In the genomic region with DNA sequence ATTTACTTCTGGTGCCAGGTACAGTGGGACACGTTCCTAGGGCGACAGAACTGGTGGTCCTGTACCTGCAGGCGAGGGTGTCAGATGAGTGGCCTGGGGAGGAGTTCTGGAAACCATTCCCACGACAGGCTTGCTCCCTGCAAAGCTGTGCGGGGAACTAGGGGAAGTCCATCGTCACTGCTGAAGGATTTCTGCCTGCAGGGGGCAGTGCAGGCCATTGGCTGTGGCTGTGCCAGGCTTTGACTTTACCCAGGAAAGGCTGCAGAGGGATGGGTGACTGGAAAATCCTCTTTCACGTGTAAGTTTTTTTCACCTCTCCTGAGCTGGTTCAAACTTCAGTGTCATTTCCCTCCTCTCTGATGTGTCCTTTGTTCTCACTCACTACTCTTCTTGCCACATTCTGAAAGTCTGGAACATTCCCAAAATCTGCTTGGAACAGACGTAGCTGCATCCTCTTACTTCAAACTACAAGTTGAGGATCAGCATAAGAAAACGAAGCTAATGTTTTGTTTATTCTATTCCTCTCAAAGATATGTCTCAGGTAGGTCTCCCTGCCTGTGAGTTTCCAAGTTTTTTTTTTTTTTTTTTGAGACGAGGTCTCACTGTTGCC, we compare ENCODE assay signal across 8 cellular contexts.
A peak's percentile ranks its signal among the peaks of the same experiment; 100 is the strongest.
DNase-seq lines count a peak whose midpoint lies in the region; ATAC-seq and TF ChIP-seq lines count a peak whose summit lies in the region.

No MANE protein-coding gene starts in this region.

- peaks cover 6% of the 10 kb centered on the region for H3K4me1 Mint-ChIP-seq in activated naive CD8-positive, alpha-beta T cell treated with anti-CD3 and anti-CD28 coated beads, Interleukin-2, amount 50 U/mL, for 24 hours

- H3K9me3 ChIP-seq in heart right ventricle: no peaks in the 10 kb centered on the region

- H3K4me1 ChIP-seq in heart right ventricle: peaks cover 0 to 46% (median 6%) of the 10 kb centered on the region in 9 donors

- no peak for ATAC-seq in activated naive CD8-positive, alpha-beta T cell treated with anti-CD3 and anti-CD28 coated beads, Interleukin-2, amount 50 U/mL, for 24 hours
- peak; percentile 57 to 92 (median 69) for ATAC-seq in heart right ventricle

- peak; percentile 84 for TF ChIP-seq CTCF in GM20000 (IDR thresholded peaks at IDR 0.05; ENCODE audit: extremely low read depth, missing control alignments)
- peak; percentile 71 to 91 (median 86) for TF ChIP-seq CTCF in heart right ventricle (IDR thresholded peaks at IDR 0.05)

- H3K27me3 Mint-ChIP-seq in activated naive CD8-positive, alpha-beta T cell treated with anti-CD3 and anti-CD28 coated beads, Interleukin-2, amount 50 U/mL, for 24 hours: peaks cover 14% of the 10 kb centered on the region

- H3K27ac ChIP-seq in heart right ventricle: peak overlapping the region in 1 of 10 donors; percentile 24

- intact Hi-C loops in heart right ventricle (cut with DNase I): loop anchor here in 8 of 10 donors (1.0 to 10.0 kb wide), 5 partner anchors 219 to 279 kb away; no protein-coding TSS in a partner anchor

- 29 to 30% methylated on average over 10 of the region's 10 CpGs for WGBS in heart right ventricle, 2 donors

- peak; percentile 49 for DNase-seq in DMS114 treated with DMSO at 0.1 percent for 48 hours (lab: John Stamatoyannopoulos, UW; ENCODE audit: unreplicated experiment)
- peak; percentile 60 for DNase-seq in GM20000 (ENCODE audit: low spot score)
- DNase-seq in HUDEP-2 (lab: John Stamatoyannopoulos, UW; ENCODE audit: unreplicated experiment in 76 of 76): peak in 49 of 76 experiments; percentile 3 to 66 (median 27)
- peak; percentile 52 for DNase-seq in RPMI7951 (ENCODE audit: low read depth)
- DNase-seq in activated naive CD8-positive, alpha-beta T cell treated with anti-CD3 and anti-CD28 coated beads, Interleukin-2, amount 50 U/mL, for 24 hours: peak; percentile 72
- DNase-seq in heart right ventricle: peak; percentile 74 to 81
- peak; percentile 80 for DNase-seq in retina
- no peak for DNase-seq in DMS79 (lab: John Stamatoyannopoulos, UW)

- H3K4me3 Mint-ChIP-seq in activated naive CD8-positive, alpha-beta T cell treated with anti-CD3 and anti-CD28 coated beads, Interleukin-2, amount 50 U/mL, for 24 hours: no peak overlapping the region

- no peaks in the 10 kb centered on the region for H3K36me3 ChIP-seq in heart right ventricle

- no peaks in the 10 kb centered on the region for H3K9me3 Mint-ChIP-seq in activated naive CD8-positive, alpha-beta T cell treated with anti-CD3 and anti-CD28 coated beads, Interleukin-2, amount 50 U/mL, for 24 hours

- peaks cover 0 to 5% (median 0%) of the 10 kb centered on the region in 7 donors for H3K27me3 ChIP-seq in heart right ventricle

- no peak overlapping the region for H3K4me3 ChIP-seq in heart right ventricle

- no peaks in the 10 kb centered on the region for H3K36me3 Mint-ChIP-seq in activated naive CD8-positive, alpha-beta T cell treated with anti-CD3 and anti-CD28 coated beads, Interleukin-2, amount 50 U/mL, for 24 hours (ENCODE audit: low read depth)

- no peak overlapping the region for H3K27ac Mint-ChIP-seq in activated naive CD8-positive, alpha-beta T cell treated with anti-CD3 and anti-CD28 coated beads, Interleukin-2, amount 50 U/mL, for 24 hours
